ENCODE assay signal across 11 cellular contexts in the genomic region with DNA sequence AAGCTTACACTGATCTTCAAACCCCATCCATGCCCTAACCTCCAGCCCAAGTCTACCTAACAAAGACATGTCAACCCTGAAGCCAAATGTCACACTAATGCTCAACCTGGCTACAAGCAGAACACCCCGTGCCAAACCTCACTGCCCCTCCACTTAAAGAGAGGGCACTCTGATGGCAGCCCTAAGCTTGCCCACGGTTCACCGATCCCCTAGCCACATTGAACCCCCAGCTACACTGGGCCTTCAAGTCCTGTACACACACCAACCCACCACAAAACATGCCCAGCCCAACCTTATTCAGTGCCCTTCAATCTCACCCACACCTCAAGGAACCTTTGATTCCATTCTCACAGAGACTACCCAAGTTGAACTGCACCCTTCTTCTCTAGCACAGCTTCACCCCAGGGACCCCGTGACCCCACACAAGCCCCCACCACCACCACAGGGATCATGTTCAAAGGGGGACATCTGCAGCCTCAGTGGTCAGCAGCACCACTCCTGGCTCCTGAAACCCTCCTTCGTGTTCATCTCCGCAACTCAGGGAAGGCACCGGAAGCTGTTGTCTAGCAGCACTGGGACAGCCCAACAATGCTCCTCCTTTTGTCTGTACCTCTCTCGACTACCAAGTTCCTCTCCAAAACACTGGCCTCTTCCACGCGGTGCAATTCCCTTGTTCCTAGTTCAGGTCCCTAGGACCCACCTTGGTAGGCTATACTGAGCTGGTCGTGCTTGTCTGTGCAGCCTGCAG.
"Had no signal": no experiment of that assay in that cellular context is flagged by ENCODE, and none has a peak within 500 bp of the region (broad histone marks: within the 10 kb centered on the region; RNA-seq: fewer than 3 reads in every experiment).

No MANE protein-coding gene starts in this region.

- ATAC-seq: natural killer cell treated with Interleukin-12 subunit alpha and Interleukin-12 subunit beta and Interleukin-15 and Interleukin-18, amount 100 ng/mL, for 72 hours; stimulated activated effector memory CD8-positive, alpha-beta T cell treated with anti-CD3 and anti-CD28 coated beads, Interleukin-12 subunit alpha, Interleukin-12 subunit beta, amount 100 ng/mL, for 72 hours had no signal

- H3K4me3 Mint-ChIP-seq: activated naive CD4-positive, alpha-beta T cell treated with anti-CD3 and anti-CD28 coated beads, Interleukin-2, amount 10 ng/mL, durations not matched to agents 7 days and 5 days; activated T-cell treated with anti-CD3 and anti-CD28 coated beads, Interleukin-2, amount 50 U/mL, for 24 hours; natural killer cell treated with Interleukin-12 subunit alpha and Interleukin-12 subunit beta and Interleukin-15 and Interleukin-18, amount 100 ng/mL, for 72 hours; stimulated activated effector memory CD8-positive, alpha-beta T cell treated with anti-CD3 and anti-CD28 coated beads, Interleukin-12 subunit alpha, Interleukin-12 subunit beta, amount 100 ng/mL, for 72 hours had no signal

- H3K4me1 Mint-ChIP-seq: activated naive CD4-positive, alpha-beta T cell treated with anti-CD3 and anti-CD28 coated beads, Interleukin-2, amount 10 ng/mL, durations not matched to agents 7 days and 5 days; stimulated activated effector memory CD8-positive, alpha-beta T cell treated with anti-CD3 and anti-CD28 coated beads, Interleukin-12 subunit alpha, Interleukin-12 subunit beta, amount 100 ng/mL, for 72 hours had no signal

- H3K27me3 Mint-ChIP-seq: activated naive CD4-positive, alpha-beta T cell treated with anti-CD3 and anti-CD28 coated beads, Interleukin-2, amount 10 ng/mL, durations not matched to agents 7 days and 5 days; activated T-cell treated with anti-CD3 and anti-CD28 coated beads, Interleukin-2, amount 50 U/mL, for 24 hours had no signal

- DNase-seq: activated naive CD4-positive, alpha-beta T cell treated with anti-CD3 and anti-CD28 coated beads, Interleukin-2, amount 10 ng/mL, durations not matched to agents 7 days and 5 days; activated T-cell treated with anti-CD3 and anti-CD28 coated beads, Interleukin-2, amount 50 U/mL, for 24 hours; hypothalamus; kidney glomerular epithelial cell; occipital lobe; sigmoid colon; SK-N-SH; stimulated activated CD4-positive, alpha-beta T cell treated with anti-CD3 and anti-CD28 coated beads, Interleukin-1b, Interleukin-23, amount 100 ng/mL, for 48 hours; uterus had no signal

- H3K9me3 Mint-ChIP-seq: activated naive CD4-positive, alpha-beta T cell treated with anti-CD3 and anti-CD28 coated beads, Interleukin-2, amount 10 ng/mL, durations not matched to agents 7 days and 5 days; activated T-cell treated with anti-CD3 and anti-CD28 coated beads, Interleukin-2, amount 50 U/mL, for 24 hours; natural killer cell treated with Interleukin-12 subunit alpha and Interleukin-12 subunit beta and Interleukin-15 and Interleukin-18, amount 100 ng/mL, for 72 hours; stimulated activated effector memory CD8-positive, alpha-beta T cell treated with anti-CD3 and anti-CD28 coated beads, Interleukin-12 subunit alpha, Interleukin-12 subunit beta, amount 100 ng/mL, for 72 hours had no signal

- H3K36me3 Mint-ChIP-seq: activated naive CD4-positive, alpha-beta T cell treated with anti-CD3 and anti-CD28 coated beads, Interleukin-2, amount 10 ng/mL, durations not matched to agents 7 days and 5 days; natural killer cell treated with Interleukin-12 subunit alpha and Interleukin-12 subunit beta and Interleukin-15 and Interleukin-18, amount 100 ng/mL, for 72 hours; stimulated activated effector memory CD8-positive, alpha-beta T cell treated with anti-CD3 and anti-CD28 coated beads, Interleukin-12 subunit alpha, Interleukin-12 subunit beta, amount 100 ng/mL, for 72 hours had no signal

- H3K27ac Mint-ChIP-seq: activated naive CD4-positive, alpha-beta T cell treated with anti-CD3 and anti-CD28 coated beads, Interleukin-2, amount 10 ng/mL, durations not matched to agents 7 days and 5 days; activated T-cell treated with anti-CD3 and anti-CD28 coated beads, Interleukin-2, amount 50 U/mL, for 24 hours; natural killer cell treated with Interleukin-12 subunit alpha and Interleukin-12 subunit beta and Interleukin-15 and Interleukin-18, amount 100 ng/mL, for 72 hours; stimulated activated effector memory CD8-positive, alpha-beta T cell treated with anti-CD3 and anti-CD28 coated beads, Interleukin-12 subunit alpha, Interleukin-12 subunit beta, amount 100 ng/mL, for 72 hours had no signal
